ENCODE assay signal across 8 cellular contexts in genomic region chrX:80812176-80812575, GRCh38. TPM values are rescaled to one million over a fixed set of nuclear protein-coding genes. Genes with fewer than 3 reads are reported as not detected.
DNase-seq lines count a peak whose midpoint lies in the region; ATAC-seq, FAIRE-seq and TF ChIP-seq lines count a peak whose summit lies in the region.

No MANE protein-coding gene starts in this region.

- H3K36me3 ChIP-seq in neuronal stem cell (replicated peaks in 1 of 2; ENCODE audit: control insufficient read depth in 2 of 2, insufficient read depth in 2 of 2, low read length in 2 of 2) = no peaks in the 10 kb centered on the region

- no peaks in the 10 kb centered on the region for H3K27me3 ChIP-seq in neuronal stem cell (ENCODE audit: control insufficient read depth in 3 of 3, insufficient read depth in 3 of 3, low read depth in 1 of 3, low read length in 3 of 3)

- H3K4me3 ChIP-seq in AG10803 (ENCODE audit: low read length) (no peak overlapping the region), cardiac fibroblast (replicated peaks in 1 of 2; ENCODE audit: low read depth in 2 of 2, low read length in 2 of 2) (no peak overlapping the region), neuronal stem cell (ENCODE audit: low read length in 2 of 2) (no peak overlapping the region)

- no peak overlapping the region for H2AK5ac ChIP-seq in neuronal stem cell (ENCODE audit: low read depth, low read length)

- no peak overlapping the region for H2AFZ ChIP-seq in neuronal stem cell (ENCODE audit: low read length)

- H3K27ac ChIP-seq in neuronal stem cell (replicated peaks; ENCODE audit: low read length) = no peak overlapping the region

- peak; percentile 43 for DNase-seq in AG10803 (ENCODE audit: low read depth)
- DNase-seq in RPMI7951 (ENCODE audit: low read depth) = peak; percentile 66
- DNase-seq in cardiac fibroblast (ENCODE audit: low read depth in 2 of 2) = peak; percentile 33 to 65
- peak; percentile 2 for DNase-seq in neuronal stem cell (ENCODE audit: low spot score)
- no peak for DNase-seq in midbrain (lab: John Stamatoyannopoulos, UW)
- no peak for DNase-seq in frontal cortex (ENCODE audit: low spot score in 2 of 2)

- H3K79me1 ChIP-seq in neuronal stem cell (ENCODE audit: low read depth, low read length) = no peaks in the 10 kb centered on the region

- H3K18ac ChIP-seq in neuronal stem cell (ENCODE audit: low read length) = no peak overlapping the region

- ATAC-seq in GM18511 (IDR thresholded peaks at IDR 0.05; ENCODE audit: unreplicated experiment) (peak; percentile 47), HG03066 (IDR thresholded peaks at IDR 0.05; ENCODE audit: low read depth, unreplicated experiment) (peak; percentile 23)

- no peak overlapping the region for H3K23ac ChIP-seq in neuronal stem cell (ENCODE audit: low read depth, low read length, poor library complexity)

- no peak overlapping the region for H3K14ac ChIP-seq in neuronal stem cell (ENCODE audit: low read length)

- peak; percentile 31; the same call in 1 of the 2 replicates for TF ChIP-seq CTCF in AG10803 (conservative IDR thresholded peaks at IDR 0.05; ENCODE audit: low read length)
- peak; percentile 13 for TF ChIP-seq CTCF in cardiac fibroblast (IDR thresholded peaks at IDR 0.05; ENCODE audit: low read depth, low read length)

- no peak overlapping the region for H2BK12ac ChIP-seq in neuronal stem cell (ENCODE audit: low read length)

- H3K4me1 ChIP-seq in neuronal stem cell (ENCODE audit: control insufficient read depth in 2 of 2, insufficient read depth in 1 of 2, low read depth in 1 of 2, low read length in 2 of 2) = no peaks in the 10 kb centered on the region

- H4K8ac ChIP-seq in neuronal stem cell (ENCODE audit: low read depth, low read length) = no peak overlapping the region

- H2BK120ac ChIP-seq in neuronal stem cell (ENCODE audit: low read depth, low read length) = no peak overlapping the region

- H3K9me3 ChIP-seq in neuronal stem cell (replicated peaks in 1 of 2; ENCODE audit: control insufficient read depth in 2 of 2, insufficient read depth in 1 of 2, low read depth in 1 of 2, low read length in 2 of 2) = no peaks in the 10 kb centered on the region

- H4K91ac ChIP-seq in neuronal stem cell (ENCODE audit: low read depth, low read length, poor library complexity) = no peak overlapping the region

- no peak overlapping the region for H3K4me2 ChIP-seq in neuronal stem cell (ENCODE audit: insufficient read depth, low read length, poor library complexity, severe bottlenecking)

- H2BK5ac ChIP-seq in neuronal stem cell (ENCODE audit: low read length) = no peak overlapping the region

- no peak overlapping the region for H3K4ac ChIP-seq in neuronal stem cell (ENCODE audit: low read length)

- FAIRE-seq in frontal cortex (lab: Jason Lieb, UNC) = no peak

- H2BK15ac ChIP-seq in neuronal stem cell (ENCODE audit: low read length) = no peak overlapping the region

- no peak overlapping the region for H3K9ac ChIP-seq in neuronal stem cell (ENCODE audit: low read depth, low read length, poor library complexity)

- no CpG with 5 or more reads among the region's 1 CpG for WGBS in neuronal stem cell (ENCODE audit: extremely low coverage in 2 of 2, insufficient read length in 2 of 2, insufficient replicate concordance in 1 of 2), 2 donors

RNA-seq across cellular contexts. Expression of gene BRWD3, which starts 2.5 kb away (rescaled TPM):
- 9.5 and 11.4 TPM in 2 replicates for total RNA-seq in RPMI7951 (2014; rRNA removed; shearing (Covaris generic))
- 14.8 TPM for polyA plus RNA-seq in neuronal stem cell (2013, experiment 1 of 2)
- 14.6 TPM for polyA plus RNA-seq in neuronal stem cell (2013, experiment 2 of 2)
- total RNA-seq in frontal cortex = 33.0 TPM

Comparison
In these comparisons a context has a peak if more than half of its experiments do, and no peak if none do; other contexts are left out.
1. DNase-seq: peak in AG10803 (single experiment), RPMI7951 (single experiment), cardiac fibroblast (2 of 2) and neuronal stem cell (single experiment); none in midbrain (single experiment) and frontal cortex (0 of 2).